1 cellular context compared by ENCODE assay signal in genomic region chr7:40827217-40828085, GRCh38.
TF ChIP-seq lines count a peak whose summit lies in the region.

No MANE protein-coding gene starts in this region.

TF ChIP-seq in IMR-90, 13 proteins besides CTCF, POLR2A, EP300 and RAD21:
- TF ChIP-seq ELK1 (IDR thresholded peaks at IDR 0.05; ENCODE audit: borderline replicate concordance, low read depth, low read length) (no peak), RFX5 (IDR thresholded peaks at IDR 0.05; ENCODE audit: low read depth, low read length) (no peak), FOS (IDR thresholded peaks at IDR 0.05; ENCODE audit: low read depth, low read length) (no peak), CHD1 (IDR thresholded peaks at IDR 0.05; ENCODE audit: low read depth, low read length) (no peak), USF2 (IDR thresholded peaks at IDR 0.05; ENCODE audit: low read depth, low read length) (no peak), SMC3 (IDR thresholded peaks at IDR 0.05; ENCODE audit: low read depth, low read length) (no peak)
